11 cellular contexts compared by ENCODE assay signal in genomic region chr11:70863186-70863585, GRCh38.
"Had no signal": no experiment of that assay in that cellular context is flagged by ENCODE, and none has a peak within 500 bp of the region (broad histone marks: within the 10 kb centered on the region; RNA-seq: fewer than 3 reads in every experiment).

No MANE protein-coding gene starts in this region.

- H3K9me3 ChIP-seq: HAP-1 had no signal

- H3K36me3 ChIP-seq: HAP-1 had no signal

- DNase-seq: GM23248, GOT3, H7, H9, HCEC 1CT, HFFc6 had no signal

- H3K4me3 ChIP-seq: GM23248, GM23338, HAP-1 had no signal

- H3K27ac ChIP-seq: GM23248 had no signal

- ATAC-seq: GM23338, HCT116 had no signal

- FAIRE-seq: H1, H54 had no signal

- H3K4me1 ChIP-seq: HAP-1 had no signal

- H3K9ac ChIP-seq: GM23248 had no signal

- H2AFZ ChIP-seq: GM23248, GM23338 had no signal

- H3K4me2 ChIP-seq: GM23338 had no signal
